In the genomic region with DNA sequence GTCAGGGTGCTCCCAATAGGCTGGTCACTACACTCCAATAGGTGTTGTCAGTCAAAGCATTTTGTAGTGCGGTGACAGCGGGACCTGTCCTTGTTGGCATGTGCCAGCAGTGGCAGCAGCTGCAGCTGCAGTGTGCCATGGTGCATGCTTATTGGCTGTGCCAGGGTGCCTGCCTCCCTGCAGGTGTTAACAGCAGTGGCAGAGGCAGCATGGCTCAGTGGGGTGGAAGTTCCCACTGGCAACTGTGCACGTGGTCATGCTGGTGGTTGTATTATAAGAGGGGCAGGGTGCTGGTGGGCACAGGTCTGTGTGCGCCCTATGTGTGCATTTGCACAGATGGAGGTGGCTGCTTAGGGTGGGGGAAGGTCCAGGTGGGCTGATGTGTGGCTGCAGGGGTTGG, we compare ENCODE assay signal across 24 cellular contexts.
DNase-seq lines count a peak whose midpoint lies in the region; ATAC-seq, FAIRE-seq and TF ChIP-seq lines count a peak whose summit lies in the region.
"Had no signal": no experiment of that assay in that cellular context is flagged by ENCODE, and none has a peak within 500 bp of the region (broad histone marks: within the 10 kb centered on the region; RNA-seq: fewer than 3 reads in every experiment).

No MANE protein-coding gene starts in this region.

- peak; percentile 14 to 40 for ATAC-seq in upper lobe of left lung (ENCODE audit: low FRiP score in 2 of 2)
- ATAC-seq: A549, GM12878, GM23338 had no signal

- H3K4me2 ChIP-seq in H1 (ENCODE audit: insufficient read depth in 1 of 2, low read depth in 2 of 2, low read length in 2 of 2) (no peak overlapping the region), neuronal stem cell (ENCODE audit: insufficient read depth, low read length, poor library complexity, severe bottlenecking) (no peak overlapping the region)
- H3K4me2 ChIP-seq: A549; BLaER1 treated with 17β-estradiol and CSF1 and Interleukin-3, amounts not matched to agents 10 nM and 100 nM; GM23338 had no signal

- H3K79me1 ChIP-seq in H1 (ENCODE audit: low read depth, low read length), result no peaks in the 10 kb centered on the region
- no peaks in the 10 kb centered on the region for H3K79me1 ChIP-seq in neuronal stem cell (ENCODE audit: low read depth, low read length)

- no peaks in the 10 kb centered on the region for H3K79me2 ChIP-seq in H1 (ENCODE audit: control insufficient read depth in 1 of 2, insufficient read depth in 2 of 2, low read length in 2 of 2)

- H3K18ac ChIP-seq in H1 (ENCODE audit: extremely low read depth, low read length) (no peak overlapping the region), neuronal stem cell (ENCODE audit: low read length) (peak overlapping the region; percentile 55)

- no peaks in the 10 kb centered on the region for H4K20me1 ChIP-seq in H1 (replicated peaks in 1 of 2; ENCODE audit: control insufficient read depth in 1 of 2, insufficient read depth in 2 of 2, low read length in 2 of 2)
- H4K20me1 ChIP-seq: BLaER1 treated with 17β-estradiol and CSF1 and Interleukin-3, amounts not matched to agents 10 nM and 100 nM had no signal

- no peak overlapping the region for H3K4me3 ChIP-seq in H1 (ENCODE audit: extremely low read depth in 1 of 4, insufficient read depth in 2 of 4, low read depth in 3 of 4, low read length in 4 of 4)
- peak overlapping the region in 1 of 2 donors; percentile 30 for H3K4me3 ChIP-seq in neuronal stem cell (ENCODE audit: low read length in 2 of 2)
- no peak overlapping the region for H3K4me3 ChIP-seq in upper lobe of left lung
- H3K4me3 ChIP-seq: A549; BLaER1 treated with 17β-estradiol and CSF1 and Interleukin-3, amounts not matched to agents 10 nM and 100 nM; GM12878; GM23338; HAP-1 had no signal

- no peak for TF ChIP-seq POLR2A in H1 (IDR thresholded peaks at IDR 0.05; ENCODE audit: control extremely low read depth in 1 of 2, low read depth in 2 of 2, low read length in 2 of 2)
- TF ChIP-seq POLR2A in upper lobe of left lung (IDR thresholded peaks at IDR 0.05), result no peak

- H3K4me1 ChIP-seq in H1 (replicated peaks in 1 of 4; ENCODE audit: control insufficient read depth in 3 of 4, insufficient read depth in 4 of 4, low read length in 3 of 4) (no peaks in the 10 kb centered on the region), neuronal stem cell (ENCODE audit: control insufficient read depth in 2 of 2, insufficient read depth in 1 of 2, low read depth in 1 of 2, low read length in 2 of 2) (no peaks in the 10 kb centered on the region), upper lobe of left lung (no peaks in the 10 kb centered on the region)
- H3K4me1 ChIP-seq: A549; BE2C; BLaER1 treated with 17β-estradiol and CSF1 and Interleukin-3, amounts not matched to agents 10 nM and 100 nM; HAP-1 had no signal

- TF ChIP-seq RAD21 in H1 (IDR thresholded peaks at IDR 0.05 in 1 of 2, conservative IDR thresholded peaks at IDR 0.05 in 1 of 2; ENCODE audit: low read depth in 2 of 2, low read length in 2 of 2), result no peak

- H3K56ac ChIP-seq in H1 (replicated peaks; ENCODE audit: insufficient read length, low read depth, low read length), result no peak overlapping the region

- H2AFZ ChIP-seq in H1 (ENCODE audit: low read length) (no peak overlapping the region), neuronal stem cell (ENCODE audit: low read length) (no peak overlapping the region)
- H2AFZ ChIP-seq: GM23338 had no signal

- no peaks in the 10 kb centered on the region for H3K9me3 ChIP-seq in H1 (ENCODE audit: insufficient read depth in 2 of 2, low read depth in 1 of 2, low read length in 1 of 2)
- no peaks in the 10 kb centered on the region for H3K9me3 ChIP-seq in neuronal stem cell (replicated peaks in 1 of 2; ENCODE audit: control insufficient read depth in 2 of 2, insufficient read depth in 1 of 2, low read depth in 1 of 2, low read length in 2 of 2)
- H3K9me3 ChIP-seq in upper lobe of left lung, result no peaks in the 10 kb centered on the region
- H3K9me3 ChIP-seq: A549; BE2C; BLaER1 treated with 17β-estradiol and CSF1 and Interleukin-3, amounts not matched to agents 10 nM and 100 nM; HAP-1 had no signal

- H3K23ac ChIP-seq in H1 (ENCODE audit: insufficient read length) (no peak overlapping the region), neuronal stem cell (ENCODE audit: low read depth, low read length, poor library complexity) (peak overlapping the region; percentile 5)

- H3K14ac ChIP-seq in H1 (ENCODE audit: insufficient read length) (no peak overlapping the region), neuronal stem cell (ENCODE audit: low read length) (no peak overlapping the region)

- TF ChIP-seq EP300 in H1 (IDR thresholded peaks at IDR 0.05; ENCODE audit: borderline replicate concordance in 1 of 2, low read depth in 2 of 2, low read length in 2 of 2), result no peak
- TF ChIP-seq EP300 in upper lobe of left lung (IDR thresholded peaks at IDR 0.05), result no peak

- H4K91ac ChIP-seq in H1 (replicated peaks; ENCODE audit: insufficient read length, low read length), result no peak overlapping the region
- H4K91ac ChIP-seq in neuronal stem cell (ENCODE audit: low read depth, low read length, poor library complexity), result peak overlapping the region; percentile 46

- H2BK12ac ChIP-seq in H1 (ENCODE audit: low read depth, low read length) (0 out of 2 replicates have a peak overlapping the region, but pooled peaks have one; percentile 60), neuronal stem cell (ENCODE audit: low read length) (no peak overlapping the region)

- H3K23me2 ChIP-seq in H1 (ENCODE audit: low read depth, low read length), result no peaks in the 10 kb centered on the region

- H4K5ac ChIP-seq in H1 (ENCODE audit: insufficient read length, low read depth, low read length), result no peak overlapping the region

- H2BK15ac ChIP-seq in H1 (ENCODE audit: low read length) (peak overlapping the region; percentile 61; the same call in 1 of the 2 replicates), neuronal stem cell (ENCODE audit: low read length) (no peak overlapping the region)

- POLR2A ChIA-PET in H1 (lab: Charles Lee; ENCODE audit: partially characterized antibody), result no interaction called here

- FAIRE-seq in H1 (lab: Jason Lieb, UNC), result no peak
- FAIRE-seq: A549, D721Med, GM12878, GM19239, H54 had no signal

- no peak overlapping the region for H3K9ac ChIP-seq in H1 (replicated peaks in 1 of 4; ENCODE audit: extremely low read depth in 1 of 4, low read depth in 3 of 4, low read length in 3 of 4)
- H3K9ac ChIP-seq in neuronal stem cell (ENCODE audit: low read depth, low read length, poor library complexity), result no peak overlapping the region
- H3K9ac ChIP-seq: BLaER1 treated with 17β-estradiol and CSF1 and Interleukin-3, amounts not matched to agents 10 nM and 100 nM had no signal

- CTCF ChIA-PET in H1 (lab: Charles Lee; ENCODE audit: partially characterized antibody), result no interaction called here

- TF ChIP-seq CTCF in H1 (IDR thresholded peaks at IDR 0.05; ENCODE audit: control extremely low read depth in 1 of 3, insufficient read depth in 1 of 3, low read depth in 1 of 3, low read length in 3 of 3), result no peak
- no peak for TF ChIP-seq CTCF in upper lobe of left lung (IDR thresholded peaks at IDR 0.05)

- H4K8ac ChIP-seq in H1 (ENCODE audit: extremely low read depth, insufficient read depth, low read length) (peak overlapping the region; percentile 57; the same call in 1 of the 2 replicates), neuronal stem cell (ENCODE audit: low read depth, low read length) (peak overlapping the region; percentile 7)

- no peak overlapping the region for H3K4ac ChIP-seq in H1 (replicated peaks; ENCODE audit: insufficient read length, low read depth, low read length)
- no peak overlapping the region for H3K4ac ChIP-seq in neuronal stem cell (ENCODE audit: low read length)

- no peak overlapping the region for H2BK5ac ChIP-seq in H1 (ENCODE audit: low read depth, low read length)
- H2BK5ac ChIP-seq in neuronal stem cell (ENCODE audit: low read length), result no peak overlapping the region

- no peak for DNase-seq in H1 (ENCODE audit: low read depth in 1 of 2, low spot score in 2 of 2)
- no peak for DNase-seq in neuronal stem cell (ENCODE audit: low spot score)
- peak in 1 of 2 donors; percentile 22 for DNase-seq in upper lobe of left lung
- no peak for DNase-seq in 8988T
- DNase-seq in HCEC 1CT, result no peak
- DNase-seq in NCI-H446 (lab: John Stamatoyannopoulos, UW), result no peak
- DNase-seq: ACHN; AML-193; BE2C; CD4-positive, alpha-beta T cell; CD8-positive, alpha-beta memory T cell; DMS 273 treated with DMSO at 0.1 percent for 48 hours; DMS79; EL; GDM1 had no signal

- no peak overlapping the region for H3K27ac ChIP-seq in H1 (ENCODE audit: low read depth, low read length)
- no peak overlapping the region for H3K27ac ChIP-seq in neuronal stem cell (replicated peaks; ENCODE audit: low read length)
- no peak overlapping the region for H3K27ac ChIP-seq in upper lobe of left lung
- H3K27ac ChIP-seq: 22Rv1; A549; BLaER1 treated with 17β-estradiol and CSF1 and Interleukin-3, amounts not matched to agents 10 nM and 100 nM had no signal

- H3K36me3 ChIP-seq in H1 (ENCODE audit: control insufficient read depth in 2 of 4, insufficient read depth in 4 of 4, low read length in 3 of 4) (no peaks in the 10 kb centered on the region), neuronal stem cell (replicated peaks in 1 of 2; ENCODE audit: control insufficient read depth in 2 of 2, insufficient read depth in 2 of 2, low read length in 2 of 2) (no peaks in the 10 kb centered on the region), upper lobe of left lung (no peaks in the 10 kb centered on the region)
- H3K36me3 ChIP-seq: BE2C; BLaER1 treated with 17β-estradiol and CSF1 and Interleukin-3, amounts not matched to agents 10 nM and 100 nM; HAP-1 had no signal

- 93% methylated on average over 4 of the region's 4 CpGs; no CpG with 5 or more reads in 1 of the 2 experiments for WGBS in H1 (ENCODE audit: extremely low coverage in 1 of 2, insufficient coverage in 1 of 2, insufficient read length in 1 of 2, insufficient replicate concordance in 2 of 2, low coverage in 1 of 2, low lambda C conversion rate in 2 of 2, missing lambda C conversion rate in 1 of 2), 2 experiments
- no CpG with 5 or more reads among the region's 4 CpGs for WGBS in neuronal stem cell (ENCODE audit: extremely low coverage in 2 of 2, insufficient read length in 2 of 2, insufficient replicate concordance in 1 of 2), 2 donors
- 83 to 88% methylated on average over 4 of the region's 4 CpGs for WGBS in upper lobe of left lung, 2 donors

- H2BK120ac ChIP-seq in H1 (replicated peaks; ENCODE audit: low read depth, low read length) (no peak overlapping the region), neuronal stem cell (ENCODE audit: low read depth, low read length) (no peak overlapping the region)

- H2BK20ac ChIP-seq in H1 (ENCODE audit: low read length), result 0 out of 2 replicates have a peak overlapping the region, but pooled peaks have one; percentile 32

- H2AK5ac ChIP-seq in H1 (ENCODE audit: low read depth, low read length) (no peak overlapping the region), neuronal stem cell (ENCODE audit: low read depth, low read length) (no peak overlapping the region)

- H3K27me3 ChIP-seq in H1 (replicated peaks in 1 of 4; ENCODE audit: control insufficient read depth in 3 of 4, extremely low read depth in 1 of 4, insufficient read depth in 3 of 4, low read length in 3 of 4), result no peaks in the 10 kb centered on the region
- no peaks in the 10 kb centered on the region for H3K27me3 ChIP-seq in neuronal stem cell (ENCODE audit: control insufficient read depth in 3 of 3, insufficient read depth in 3 of 3, low read depth in 1 of 3, low read length in 3 of 3)
- no peaks in the 10 kb centered on the region for H3K27me3 ChIP-seq in upper lobe of left lung
- H3K27me3 ChIP-seq: BE2C; BLaER1 treated with 17β-estradiol and CSF1 and Interleukin-3, amounts not matched to agents 10 nM and 100 nM had no signal
